34 cellular contexts compared by ENCODE assay signal in genomic region chr12:13547283-13547682, GRCh38.
"Had no signal": no experiment of that assay in that cellular context is flagged by ENCODE, and none has a peak within 500 bp of the region (broad histone marks: within the 10 kb centered on the region; RNA-seq: fewer than 3 reads in every experiment).

No MANE protein-coding gene starts in this region.

- DNase-seq: Karpas-422, Kasumi-1, MG63, MM.1S, MV-4-11, NCI-H1048, NCI-H1092, NCI-H1092 treated with DMSO at 0.1 percent for 48 hours, NCI-H1105, NCI-H1105 treated with DMSO at 0.1 percent for 48 hours, NCI-H1417, NCI-H1417 treated with DMSO at 0.1 percent for 48 hours, NCI-H1436, NCI-H1436 treated with DMSO at 0.1 percent for 48 hours, NCI-H146, NCI-H1694, NCI-H1694 treated with DMSO at 0.1 percent for 48 hours, NCI-H187, NCI-H187 treated with DMSO at 0.1 percent for 48 hours, NCI-H1930, NCI-H2029, NCI-H2029 treated with DMSO at 0.1 percent for 48 hours, NCI-H2081, NCI-H2081 treated with DMSO at 0.1 percent for 48 hours, NCI-H2107, NCI-H2171, NCI-H2171 treated with DMSO at 0.1 percent for 48 hours, NCI-H2227 treated with DMSO at 0.1 percent for 48 hours, NCI-H226, NCI-H345, NCI-H446, NCI-H446 treated with DMSO at 0.1 percent for 48 hours, NCI-H510A, NCI-H510A treated with DMSO at 0.1 percent for 48 hours had no signal

- H3K27me3 ChIP-seq: MG63 had no signal

- H3K4me3 ChIP-seq: MG63 had no signal

- H3K36me3 ChIP-seq: MG63 had no signal

- H3K9me3 ChIP-seq: MG63 had no signal
